In genomic region chr17:72386619-72387237, GRCh38 we compare ENCODE assay signal across 9 cellular contexts.
DNase-seq lines count a peak whose midpoint lies in the region; ATAC-seq and TF ChIP-seq lines count a peak whose summit lies in the region.
"Had no signal": no experiment of that assay in that cellular context is flagged by ENCODE, and none has a peak within 500 bp of the region (broad histone marks: within the 10 kb centered on the region; RNA-seq: fewer than 3 reads in every experiment).

No MANE protein-coding gene starts in this region.

- H3K4me3 Mint-ChIP-seq in progenitor cell of endocrine pancreas (ENCODE audit: low read depth) (no peak overlapping the region), T-cell (no peak overlapping the region)

- no peak for TF ChIP-seq CTCF in progenitor cell of endocrine pancreas (IDR thresholded peaks at IDR 0.05; ENCODE audit: unreplicated experiment)

- H3K4me1 Mint-ChIP-seq in progenitor cell of endocrine pancreas (ENCODE audit: low read depth) (peaks cover 42% of the 10 kb centered on the region), T-cell (no peaks in the 10 kb centered on the region)

- H3K27me3 Mint-ChIP-seq in progenitor cell of endocrine pancreas: peaks cover 2% of the 10 kb centered on the region
- H3K27me3 Mint-ChIP-seq in T-cell: peaks cover 8 to 9% of the 10 kb centered on the region in 2 donors

- H3K9me3 Mint-ChIP-seq in progenitor cell of endocrine pancreas (ENCODE audit: low read depth) (no peaks in the 10 kb centered on the region), T-cell (no peaks in the 10 kb centered on the region)

- DNase-seq in ELR (ENCODE audit: low read depth) (peak; percentile 23), NCI-H2107 (lab: John Stamatoyannopoulos, UW) (peak; percentile 40), SW480 (ENCODE audit: low spot score) (peak; percentile 79), progenitor cell of endocrine pancreas (ENCODE audit: low spot score, unreplicated experiment) (no peak), T-cell (no peak), NCI-H526 (lab: John Stamatoyannopoulos, UW) (no peak)
- DNase-seq: heart left ventricle, psoas muscle had no signal

- H3K36me3 Mint-ChIP-seq in progenitor cell of endocrine pancreas (ENCODE audit: insufficient read depth) (no peaks in the 10 kb centered on the region), T-cell (no peaks in the 10 kb centered on the region)

- CTCF ChIA-PET in T-cell (lab: Charles Lee): no interaction called here

- H3K27ac Mint-ChIP-seq in progenitor cell of endocrine pancreas (peak overlapping the region; percentile 54), T-cell (no peak overlapping the region)

- ATAC-seq in GM19452 (IDR thresholded peaks at IDR 0.05; ENCODE audit: unreplicated experiment): no peak
- no peak for ATAC-seq in T-cell (replicated peaks in 1 of 4)
- ATAC-seq: psoas muscle had no signal

- POLR2A ChIA-PET in T-cell (lab: Charles Lee): no interaction called here

Comparison
In these comparisons a context has a peak if more than half of its experiments do, and no peak if none do; other contexts are left out.
1. DNase-seq: peak in ELR (single experiment), NCI-H2107 (single experiment) and SW480 (single experiment); none in progenitor cell of endocrine pancreas (single experiment), T-cell (0 of 34) and NCI-H526 (0 of 2).